15 cellular contexts compared by ENCODE assay signal in the genomic region with DNA sequence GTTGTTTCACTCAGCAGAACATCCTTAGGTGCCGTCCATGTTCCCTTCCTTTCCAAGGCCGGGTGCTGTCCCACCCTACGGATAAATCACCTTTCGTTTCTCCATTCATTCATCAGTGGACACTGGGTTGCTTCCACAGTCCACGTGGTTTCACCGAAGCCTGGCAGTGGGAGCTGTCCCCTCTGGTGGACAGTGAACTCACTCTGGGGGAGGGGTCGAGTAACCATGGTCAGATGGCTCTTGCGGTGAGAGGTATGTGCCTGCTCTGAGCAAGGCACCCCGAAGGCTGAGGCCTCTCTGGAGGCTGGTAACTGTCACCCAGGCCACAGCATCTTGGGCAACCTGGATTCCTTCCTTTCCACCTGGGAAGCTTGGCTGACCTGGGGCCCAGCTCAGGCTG.
DNase-seq lines count a peak whose midpoint lies in the region; FAIRE-seq and TF ChIP-seq lines count a peak whose summit lies in the region.
"Had no signal": no experiment of that assay in that cellular context is flagged by ENCODE, and none has a peak within 500 bp of the region (broad histone marks: within the 10 kb centered on the region; RNA-seq: fewer than 3 reads in every experiment).

No MANE protein-coding gene starts in this region.

- H3K36me3 Mint-ChIP-seq in astrocyte (ENCODE audit: low read depth, unreplicated experiment), result no peaks in the 10 kb centered on the region
- no peaks in the 10 kb centered on the region for H3K36me3 Mint-ChIP-seq in activated naive CD4-positive, alpha-beta T cell treated with anti-CD3 and anti-CD28 coated beads, Interleukin-2, amount 10 ng/mL, durations not matched to agents 7 days and 5 days

- no peak overlapping the region for H2BK15ac ChIP-seq in neuronal stem cell (ENCODE audit: low read length)

- no peak overlapping the region for H2BK5ac ChIP-seq in neuronal stem cell (ENCODE audit: low read length)

- H2BK120ac ChIP-seq in neuronal stem cell (ENCODE audit: low read depth, low read length), result no peak overlapping the region

- no peak overlapping the region for H3K4ac ChIP-seq in neuronal stem cell (ENCODE audit: low read length)

- no peaks in the 10 kb centered on the region for H3K4me1 Mint-ChIP-seq in astrocyte (ENCODE audit: low read depth, unreplicated experiment)
- no peaks in the 10 kb centered on the region for H3K4me1 Mint-ChIP-seq in activated naive CD4-positive, alpha-beta T cell treated with anti-CD3 and anti-CD28 coated beads, Interleukin-2, amount 10 ng/mL, durations not matched to agents 7 days and 5 days
- H3K4me1 Mint-ChIP-seq: B cell had no signal

- H3K4me2 ChIP-seq in astrocyte (ENCODE audit: low read length), result peak overlapping the region; percentile 62
- no peak overlapping the region for H3K4me2 ChIP-seq in neuronal stem cell (ENCODE audit: insufficient read depth, low read length, poor library complexity, severe bottlenecking)

- H3K36me3 ChIP-seq in astrocyte (ENCODE audit: insufficient read depth, low read length) (no peaks in the 10 kb centered on the region), neuronal stem cell (replicated peaks in 1 of 2; ENCODE audit: control insufficient read depth in 2 of 2, insufficient read depth in 2 of 2, low read length in 2 of 2) (no peaks in the 10 kb centered on the region), ascending aorta (no peaks in the 10 kb centered on the region)

- no peak overlapping the region for H3K14ac ChIP-seq in neuronal stem cell (ENCODE audit: low read length)

- no peak overlapping the region for H3K4me3 Mint-ChIP-seq in astrocyte (ENCODE audit: unreplicated experiment)
- H3K4me3 Mint-ChIP-seq in activated naive CD4-positive, alpha-beta T cell treated with anti-CD3 and anti-CD28 coated beads, Interleukin-2, amount 10 ng/mL, durations not matched to agents 7 days and 5 days, result no peak overlapping the region
- H3K4me3 Mint-ChIP-seq: B cell; CD4-positive, alpha-beta T cell had no signal

- H3K27me3 Mint-ChIP-seq in astrocyte (ENCODE audit: low read depth, unreplicated experiment), result peaks cover 14% of the 10 kb centered on the region
- H3K27me3 Mint-ChIP-seq in activated naive CD4-positive, alpha-beta T cell treated with anti-CD3 and anti-CD28 coated beads, Interleukin-2, amount 10 ng/mL, durations not matched to agents 7 days and 5 days, result peaks cover 11% of the 10 kb centered on the region

- H2AFZ ChIP-seq in astrocyte (ENCODE audit: low read depth, low read length), result peak overlapping the region; percentile 49
- H2AFZ ChIP-seq in neuronal stem cell (ENCODE audit: low read length), result no peak overlapping the region

- H3K9ac ChIP-seq in astrocyte (ENCODE audit: low read length), result no peak overlapping the region
- H3K9ac ChIP-seq in neuronal stem cell (ENCODE audit: low read depth, low read length, poor library complexity), result no peak overlapping the region

- no peak overlapping the region for H3K23ac ChIP-seq in neuronal stem cell (ENCODE audit: low read depth, low read length, poor library complexity)

- H2AK5ac ChIP-seq in neuronal stem cell (ENCODE audit: low read depth, low read length), result peak overlapping the region; percentile 24

- no peaks in the 10 kb centered on the region for H3K79me2 ChIP-seq in astrocyte (ENCODE audit: insufficient read depth, low read length)

- peak overlapping the region; percentile 33 for H3K4me3 ChIP-seq in AG09309 (ENCODE audit: control insufficient read depth, low read depth, low read length)
- H3K4me3 ChIP-seq in astrocyte (ENCODE audit: insufficient read depth, low read depth, low read length), result no peak overlapping the region
- H3K4me3 ChIP-seq in neuronal stem cell (ENCODE audit: low read length in 2 of 2), result no peak overlapping the region
- no peak overlapping the region for H3K4me3 ChIP-seq in ascending aorta

- H3K27me3 ChIP-seq in astrocyte (ENCODE audit: insufficient read depth, low read length), result no peaks in the 10 kb centered on the region
- H3K27me3 ChIP-seq in neuronal stem cell (ENCODE audit: control insufficient read depth in 3 of 3, insufficient read depth in 3 of 3, low read depth in 1 of 3, low read length in 3 of 3), result no peaks in the 10 kb centered on the region
- no peaks in the 10 kb centered on the region for H3K27me3 ChIP-seq in ascending aorta

- no peaks in the 10 kb centered on the region for H4K20me1 ChIP-seq in astrocyte (ENCODE audit: insufficient read depth, low read length)

- H3K9me3 ChIP-seq in astrocyte (ENCODE audit: insufficient read depth, low read depth, low read length), result no peaks in the 10 kb centered on the region
- H3K9me3 ChIP-seq in neuronal stem cell (replicated peaks in 1 of 2; ENCODE audit: control insufficient read depth in 2 of 2, insufficient read depth in 1 of 2, low read depth in 1 of 2, low read length in 2 of 2), result no peaks in the 10 kb centered on the region
- no peaks in the 10 kb centered on the region for H3K9me3 ChIP-seq in ascending aorta

- no peak for TF ChIP-seq POLR2A in GM12891 (IDR thresholded peaks at IDR 0.05; ENCODE audit: low read depth, low read length)

- intact Hi-C loops in ascending aorta (cut with DNase I), result loop anchor here (5.0 kb wide), 1 partner anchor 184 kb away; no protein-coding TSS in a partner anchor

- no peak for FAIRE-seq in astrocyte (lab: Jason Lieb, UNC)
- FAIRE-seq in GM12891 (lab: Jason Lieb, UNC), result no peak
- FAIRE-seq: A204.1, GM12892 had no signal

- CTCF ChIA-PET in activated naive CD4-positive, alpha-beta T cell treated with anti-CD3 and anti-CD28 coated beads, Interleukin-2, amount 10 ng/mL, durations not matched to agents 7 days and 5 days (lab: Charles Lee), result interaction anchor here (0.6 to 2.5 kb wide), 3 partner anchors 65 to 425 kb away, joined by 3 to 9 read pairs (median 7); no protein-coding TSS in a partner anchor

- DNase-seq in AG09309 (ENCODE audit: low read depth) (no peak), GM03348 (ENCODE audit: low spot score) (peak; percentile 79), astrocyte (ENCODE audit: low read depth) (no peak), neuronal stem cell (ENCODE audit: low spot score) (no peak), ascending aorta (ENCODE audit: low spot score in 2 of 2) (no peak), GM12891 (ENCODE audit: insufficient read length, low spot score) (no peak)
- DNase-seq in stimulated activated CD4-positive, alpha-beta T cell treated with anti-CD3 and anti-CD28 coated beads, Interleukin-1b, Interleukin-23, amount 100 ng/mL, for 48 hours, result no peak
- no peak for DNase-seq in activated naive CD4-positive, alpha-beta T cell treated with anti-CD3 and anti-CD28 coated beads, Interleukin-2, amount 10 ng/mL, durations not matched to agents 7 days and 5 days
- DNase-seq: CD4-positive, alpha-beta T cell; KBM-7; NCI-H1436 treated with DMSO at 0.1 percent for 48 hours; NCI-H524 had no signal

- no CpG with 5 or more reads among the region's 9 CpGs for WGBS in neuronal stem cell (ENCODE audit: extremely low coverage in 2 of 2, insufficient read length in 2 of 2, insufficient replicate concordance in 1 of 2), 2 donors

- no peaks in the 10 kb centered on the region for H3K9me3 Mint-ChIP-seq in astrocyte (ENCODE audit: unreplicated experiment)
- no peaks in the 10 kb centered on the region for H3K9me3 Mint-ChIP-seq in activated naive CD4-positive, alpha-beta T cell treated with anti-CD3 and anti-CD28 coated beads, Interleukin-2, amount 10 ng/mL, durations not matched to agents 7 days and 5 days
- H3K9me3 Mint-ChIP-seq: CD4-positive, alpha-beta T cell had no signal

- no peak overlapping the region for H4K8ac ChIP-seq in neuronal stem cell (ENCODE audit: low read depth, low read length)

- no peak for TF ChIP-seq CTCF in AG09309 (IDR thresholded peaks at IDR 0.05; ENCODE audit: control insufficient read depth, insufficient read depth, low read depth, low read length, missing control alignments)
- TF ChIP-seq CTCF in astrocyte (IDR thresholded peaks at IDR 0.05; ENCODE audit: insufficient read depth, low read depth, low read length), result no peak
- TF ChIP-seq CTCF in ascending aorta (IDR thresholded peaks at IDR 0.05), result no peak

- no peaks in the 10 kb centered on the region for H3K79me1 ChIP-seq in neuronal stem cell (ENCODE audit: low read depth, low read length)

- no peak overlapping the region for H3K27ac Mint-ChIP-seq in astrocyte (ENCODE audit: unreplicated experiment)
- no peak overlapping the region for H3K27ac Mint-ChIP-seq in activated naive CD4-positive, alpha-beta T cell treated with anti-CD3 and anti-CD28 coated beads, Interleukin-2, amount 10 ng/mL, durations not matched to agents 7 days and 5 days
- H3K27ac Mint-ChIP-seq: B cell; CD4-positive, alpha-beta T cell had no signal

- no peak overlapping the region for H2BK12ac ChIP-seq in neuronal stem cell (ENCODE audit: low read length)

- H4K91ac ChIP-seq in neuronal stem cell (ENCODE audit: low read depth, low read length, poor library complexity), result no peak overlapping the region

- peaks cover 11% of the 10 kb centered on the region for H3K4me1 ChIP-seq in astrocyte (ENCODE audit: insufficient read depth, low read length)
- peaks cover 2 to 9% of the 10 kb centered on the region in 2 donors for H3K4me1 ChIP-seq in neuronal stem cell (ENCODE audit: control insufficient read depth in 2 of 2, insufficient read depth in 1 of 2, low read depth in 1 of 2, low read length in 2 of 2)
- H3K4me1 ChIP-seq in ascending aorta, result no peaks in the 10 kb centered on the region

- H3K27ac ChIP-seq in astrocyte (ENCODE audit: low read depth, low read length) (no peak overlapping the region), neuronal stem cell (replicated peaks; ENCODE audit: low read length) (no peak overlapping the region), ascending aorta (no peak overlapping the region)

- H3K18ac ChIP-seq in neuronal stem cell (ENCODE audit: low read length), result peak overlapping the region; percentile 15

TF ChIP-seq in GM12891, 5 proteins besides CTCF, POLR2A, EP300 and RAD21:
- no peak for TF ChIP-seq POU2F2 (IDR thresholded peaks at IDR 0.05; ENCODE audit: low read depth, low read length)
- no peak for TF ChIP-seq SPI1 (IDR thresholded peaks at IDR 0.05; ENCODE audit: low read depth, low read length)
- no peak for TF ChIP-seq TAF1 (IDR thresholded peaks at IDR 0.05; ENCODE audit: low read depth, low read length)
